In genomic region chrX:74119016-74119910, GRCh38 we compare ENCODE assay signal across 11 cellular contexts.
DNase-seq lines count a peak whose midpoint lies in the region; ATAC-seq and TF ChIP-seq lines count a peak whose summit lies in the region.
"Had no signal": no experiment of that assay in that cellular context is flagged by ENCODE, and none has a peak within 500 bp of the region (broad histone marks: within the 10 kb centered on the region; RNA-seq: fewer than 3 reads in every experiment).

No MANE protein-coding gene starts in this region.

- H3K4me3 Mint-ChIP-seq in stimulated activated memory B cell treated with anti-CD40 and anti-IgM and Interleukin-4, amounts not matched to agents 10 μg/mL and 1 μg/mL and 100 μg/mL, for 72 hours: no peak overlapping the region
- H3K4me3 Mint-ChIP-seq: naive B cell; stimulated activated naive CD8-positive, alpha-beta T cell treated with anti-CD3 and anti-CD28 coated beads, Interleukin-15, Interleukin-2, amounts not matched to agents 100 ng/mL and 50 ng/mL, for 24 hours had no signal

- H3K4me1 Mint-ChIP-seq in stimulated activated memory B cell treated with anti-CD40 and anti-IgM and Interleukin-4, amounts not matched to agents 10 μg/mL and 1 μg/mL and 100 μg/mL, for 72 hours: no peaks in the 10 kb centered on the region
- H3K4me1 Mint-ChIP-seq: naive B cell had no signal

- H3K36me3 ChIP-seq in A673 (ENCODE audit: insufficient read depth, low read length, poor library complexity, severe bottlenecking): no peaks in the 10 kb centered on the region

- ATAC-seq in stimulated activated memory B cell treated with anti-CD40 and anti-IgM and Interleukin-4, amounts not matched to agents 10 μg/mL and 1 μg/mL and 100 μg/mL, for 72 hours: no peak

- intact Hi-C loops in A673 (cut with micrococcal nuclease; ENCODE audit: unreplicated experiment): no loop called here

- BruUV-seq in A673 (replicated peaks; lab: Mats Ljungman, UMichigan): no TSS peak

- H3K27ac Mint-ChIP-seq in stimulated activated memory B cell treated with anti-CD40 and anti-IgM and Interleukin-4, amounts not matched to agents 10 μg/mL and 1 μg/mL and 100 μg/mL, for 72 hours: no peak overlapping the region
- H3K27ac Mint-ChIP-seq: stimulated activated naive CD8-positive, alpha-beta T cell treated with anti-CD3 and anti-CD28 coated beads, Interleukin-15, Interleukin-2, amounts not matched to agents 100 ng/mL and 50 ng/mL, for 24 hours had no signal

- H3K9me3 ChIP-seq in A673 (ENCODE audit: low read depth, low read length, poor library complexity, severe bottlenecking): no peaks in the 10 kb centered on the region

- H3K4me3 ChIP-seq in A673 (ENCODE audit: low read depth, low read length, poor library complexity, severe bottlenecking) (no peak overlapping the region), fibroblast of the aortic adventitia (ENCODE audit: low read depth, low read length) (no peak overlapping the region)
- H3K4me3 ChIP-seq: heart left ventricle had no signal

- peaks cover 4% of the 10 kb centered on the region for H3K27me3 ChIP-seq in A673 (replicated peaks; ENCODE audit: insufficient read depth, low read depth, low read length, poor library complexity)
- H3K27me3 ChIP-seq: heart left ventricle had no signal

- CTCF ChIA-PET in A673 (lab: Charles Lee): no interaction called here

- no peaks in the 10 kb centered on the region for H3K27me3 Mint-ChIP-seq in stimulated activated memory B cell treated with anti-CD40 and anti-IgM and Interleukin-4, amounts not matched to agents 10 μg/mL and 1 μg/mL and 100 μg/mL, for 72 hours
- H3K27me3 Mint-ChIP-seq: naive B cell; stimulated activated naive CD8-positive, alpha-beta T cell treated with anti-CD3 and anti-CD28 coated beads, Interleukin-15, Interleukin-2, amounts not matched to agents 100 ng/mL and 50 ng/mL, for 24 hours had no signal

- H3K27ac ChIP-seq in A673 (ENCODE audit: low read depth, low read length, poor library complexity, severe bottlenecking): no peak overlapping the region
- H3K27ac ChIP-seq: heart left ventricle had no signal

- H3K9me3 Mint-ChIP-seq in stimulated activated memory B cell treated with anti-CD40 and anti-IgM and Interleukin-4, amounts not matched to agents 10 μg/mL and 1 μg/mL and 100 μg/mL, for 72 hours: no peaks in the 10 kb centered on the region
- H3K9me3 Mint-ChIP-seq: naive B cell; stimulated activated naive CD8-positive, alpha-beta T cell treated with anti-CD3 and anti-CD28 coated beads, Interleukin-15, Interleukin-2, amounts not matched to agents 100 ng/mL and 50 ng/mL, for 24 hours had no signal

- POLR2A ChIA-PET in A673 (lab: Charles Lee; ENCODE audit: low non-redundant PET): no interaction called here

- no peaks in the 10 kb centered on the region for H3K4me1 ChIP-seq in A673 (ENCODE audit: insufficient read depth, low read length, poor library complexity, severe bottlenecking)
- H3K4me1 ChIP-seq: heart left ventricle had no signal

- H3K36me3 Mint-ChIP-seq in stimulated activated memory B cell treated with anti-CD40 and anti-IgM and Interleukin-4, amounts not matched to agents 10 μg/mL and 1 μg/mL and 100 μg/mL, for 72 hours: no peaks in the 10 kb centered on the region

- peak; percentile 7 for DNase-seq in A673 (ENCODE audit: low spot score)
- DNase-seq in HPDE6-E6E7 (ENCODE audit: extremely low spot score): peak; percentile 26
- peak; percentile 48 for DNase-seq in SIG-M5 treated with dmso at 0.1 percent for 504 hours (lab: John Stamatoyannopoulos, UW; ENCODE audit: unreplicated experiment)
- peak; percentile 36 for DNase-seq in fibroblast of the aortic adventitia (ENCODE audit: low read depth)
- DNase-seq in NCI-H2029 (lab: John Stamatoyannopoulos, UW): no peak
- no peak for DNase-seq in cerebellar cortex (ENCODE audit: low spot score)
- no peak for DNase-seq in SKM-1 treated with dmso at 0.1 percent for 144 hours (lab: John Stamatoyannopoulos, UW; ENCODE audit: unreplicated experiment)
- DNase-seq: heart left ventricle, naive B cell had no signal

- TF ChIP-seq CTCF in A673 (conservative IDR thresholded peaks at IDR 0.05; ENCODE audit: low read depth, low read length): no peak
- no peak for TF ChIP-seq CTCF in fibroblast of the aortic adventitia (IDR thresholded peaks at IDR 0.05; ENCODE audit: insufficient read depth, low read length)

Comparison
In these comparisons a context has a peak if more than half of its experiments do, and no peak if none do; other contexts are left out.
1. DNase-seq: peak in A673 (single experiment), HPDE6-E6E7 (single experiment), SIG-M5 treated with dmso at 0.1 percent for 504 hours (single experiment) and fibroblast of the aortic adventitia (single experiment); none in NCI-H2029 (single experiment), cerebellar cortex (single experiment) and SKM-1 treated with dmso at 0.1 percent for 144 hours (single experiment).